ENCODE assay signal across 19 cellular contexts in the genomic region with DNA sequence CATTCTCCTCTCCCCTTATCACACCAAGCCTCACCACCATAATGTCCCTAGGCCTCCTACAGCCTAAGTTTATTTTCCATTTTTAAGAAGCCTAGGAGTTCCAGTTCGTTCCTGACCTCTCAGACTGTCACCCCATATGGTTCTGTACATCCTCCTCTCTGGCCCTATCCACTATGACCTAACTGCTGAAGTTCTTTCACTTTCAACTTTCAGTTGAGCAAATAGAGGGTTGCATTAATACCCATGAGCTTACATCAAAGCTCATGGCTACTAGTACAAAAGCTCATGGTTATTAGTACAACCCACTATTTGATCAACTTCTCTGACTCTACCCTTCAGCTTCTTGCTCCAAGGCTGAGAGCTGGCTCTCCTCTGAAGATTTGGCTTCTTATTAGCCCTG.
DNase-seq lines count a peak whose midpoint lies in the region; ATAC-seq lines count a peak whose summit lies in the region.
"Had no signal": no experiment of that assay in that cellular context is flagged by ENCODE, and none has a peak within 500 bp of the region (broad histone marks: within the 10 kb centered on the region; RNA-seq: fewer than 3 reads in every experiment).

No MANE protein-coding gene starts in this region.

- ATAC-seq in GM18511 (IDR thresholded peaks at IDR 0.05; ENCODE audit: unreplicated experiment) (peak; percentile 85), GM19452 (IDR thresholded peaks at IDR 0.05; ENCODE audit: unreplicated experiment) (peak; percentile 70), HG02763 (IDR thresholded peaks at IDR 0.05; ENCODE audit: unreplicated experiment) (peak; percentile 78), HG03558 (IDR thresholded peaks at IDR 0.05; ENCODE audit: extremely low read depth, unreplicated experiment) (peak; percentile 66), GM21723 (IDR thresholded peaks at IDR 0.05; ENCODE audit: unreplicated experiment) (no peak), HG03097 (IDR thresholded peaks at IDR 0.05; ENCODE audit: low FRiP score, unreplicated experiment) (no peak)
- ATAC-seq: left lung had no signal

- DNase-seq in NCI-H510A (lab: John Stamatoyannopoulos, UW) (no peak), 8988T (no peak)
- DNase-seq: ACHN; activated CD4-positive, alpha-beta T cell treated with anti-CD3 and anti-CD28 coated beads, Interleukin-2, amount 50 U/mL, for 1 hour; activated naive CD4-positive, alpha-beta T cell treated with anti-CD3 and anti-CD28 coated beads, Interleukin-2, amount 10 ng/mL, durations not matched to agents 7 days and 5 days; activated T-cell treated with anti-CD3 and anti-CD28 coated beads for 4 hours; colonic mucosa; KG1; left lung; NCI-H1048; NCI-H2081; NCI-H82; occipital lobe had no signal

Comparison
In these comparisons a context has a peak if more than half of its experiments do, and no peak if none do; other contexts are left out.
1. ATAC-seq: peak in GM18511 (single experiment), GM19452 (single experiment), HG02763 (single experiment) and HG03558 (single experiment); none in GM21723 (single experiment) and HG03097 (single experiment).